Comparison of ENCODE assay signal across 1 cellular context in the genomic region with DNA sequence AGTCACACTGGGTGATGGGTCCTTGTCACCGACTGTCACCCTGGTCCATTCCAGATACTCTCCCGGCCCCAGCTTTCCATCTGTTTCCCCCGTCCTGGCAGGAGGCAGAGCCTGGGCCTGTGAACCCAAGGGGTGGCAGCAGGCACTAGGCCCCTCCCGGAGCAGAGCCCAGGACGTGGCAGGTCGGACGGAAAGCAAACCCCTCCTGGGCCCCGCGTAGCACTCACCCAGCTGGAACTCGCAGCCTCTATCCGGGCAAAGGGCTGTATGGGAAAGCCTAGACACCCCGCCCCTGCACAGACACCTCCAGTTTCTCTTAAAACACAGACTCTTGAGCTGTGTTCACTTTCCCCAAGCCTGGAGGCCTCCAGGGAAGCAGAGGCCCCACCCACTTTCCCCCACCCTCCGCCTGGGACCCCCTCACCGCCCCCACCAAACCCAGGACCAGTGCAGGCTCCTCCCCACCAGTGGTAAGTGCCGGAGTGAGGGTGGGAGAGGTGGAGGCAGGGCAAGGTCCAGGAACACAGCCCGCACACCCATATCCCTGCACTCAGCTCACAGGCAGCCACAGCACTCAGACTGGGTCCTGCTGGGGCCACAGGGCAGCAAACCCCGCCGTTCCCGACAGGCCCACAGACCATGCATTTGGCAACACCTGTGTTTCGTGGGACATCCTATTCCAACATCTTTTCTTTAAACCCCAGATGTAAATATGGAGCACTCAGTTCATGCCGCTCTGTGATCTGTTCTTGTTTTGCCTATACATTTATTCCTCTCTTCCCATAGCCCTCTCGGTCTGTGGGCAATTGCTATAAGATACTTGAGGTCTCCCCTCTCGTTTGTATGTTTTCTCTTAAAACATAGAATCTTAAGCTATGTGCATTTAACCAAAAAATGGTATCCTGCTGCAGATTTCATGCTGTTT.
A peak's percentile ranks its signal among the peaks of the same experiment; 100 is the strongest.
TF ChIP-seq lines count a peak whose summit lies in the region.

No MANE protein-coding gene starts in this region.

TF ChIP-seq in HepG2, 621 proteins besides CTCF, POLR2A, EP300 and RAD21 (continued from another document and continues in another):
- TF ChIP-seq ZNF263 (CRISPR knock-in tag; IDR thresholded peaks at IDR 0.05) (peak; percentile 62; the same call in 1 of the 2 replicates), ZNF143 (CRISPR knock-in tag; IDR thresholded peaks at IDR 0.05) (0 out of 2 replicates have a peak, but pooled peaks have one; percentile 32), MBNL3 (CRISPR knock-in tag; conservative IDR thresholded peaks at IDR 0.05) (no peak), ZBTB3 (CRISPR knock-in tag; IDR thresholded peaks at IDR 0.05; ENCODE audit: borderline replicate concordance, low read depth) (peak; percentile 71; the same call in 1 of the 2 replicates), ZBTB7A (CRISPR knock-in tag; IDR thresholded peaks at IDR 0.05) (0 out of 2 replicates have a peak, but pooled peaks have one; percentile 17), ZNF777 (CRISPR knock-in tag; IDR thresholded peaks at IDR 0.05) (0 out of 2 replicates have a peak, but pooled peaks have one; percentile 28), ZBTB20 (CRISPR knock-in tag; IDR thresholded peaks at IDR 0.05; ENCODE audit: borderline replicate concordance, low read depth) (peak; percentile 18; the same call in 1 of the 2 replicates), XRCC5 (optimal IDR thresholded peaks at IDR 0.05; ENCODE audit: low read length) (peak; percentile 46), SNRNP70 (IDR thresholded peaks at IDR 0.05; ENCODE audit: low read depth, low read length) (no peak), YEATS4 (CRISPR knock-in tag; IDR thresholded peaks at IDR 0.05; ENCODE audit: borderline replicate concordance) (0 out of 2 replicates have a peak, but pooled peaks have one; percentile 11), ZZZ3 (CRISPR knock-in tag; IDR thresholded peaks at IDR 0.05; ENCODE audit: borderline replicate concordance) (0 out of 2 replicates have a peak, but pooled peaks have one; percentile 33), NFKBIZ (CRISPR knock-in tag; IDR thresholded peaks at IDR 0.05) (no peak), NR2C2 (CRISPR knock-in tag; IDR thresholded peaks at IDR 0.05; ENCODE audit: borderline replicate concordance) (no peak), ZNF331 (CRISPR knock-in tag; IDR thresholded peaks at IDR 0.05) (no peak), PHF21A (CRISPR knock-in tag; IDR thresholded peaks at IDR 0.05) (peak; percentile 12; the same call in 1 of the 2 replicates), HNF4A (CRISPR knock-in tag; IDR thresholded peaks at IDR 0.05) (peak; percentile 64), ZMYM4 (CRISPR knock-in tag; IDR thresholded peaks at IDR 0.05) (0 out of 2 replicates have a peak, but pooled peaks have one; percentile 23), ZNF274 (CRISPR knock-in tag; IDR thresholded peaks at IDR 0.05) (peak; percentile 22; the same call in 1 of the 2 replicates), ZNF292 (CRISPR knock-in tag; IDR thresholded peaks at IDR 0.05; ENCODE audit: borderline replicate concordance, low read depth) (peak; percentile 70), MIER3 (CRISPR knock-in tag; IDR thresholded peaks at IDR 0.05; ENCODE audit: borderline replicate concordance) (no peak), NR2F6 (IDR thresholded peaks at IDR 0.05) (no peak), NR2F6 (CRISPR knock-in tag; IDR thresholded peaks at IDR 0.05) (0 out of 2 replicates have a peak, but pooled peaks have one; percentile 5), TAF1 (CRISPR knock-in tag; IDR thresholded peaks at IDR 0.05) (peak; percentile 49; the same call in 1 of the 2 replicates), MTA1 (CRISPR knock-in tag; IDR thresholded peaks at IDR 0.05; ENCODE audit: borderline replicate concordance) (peak; percentile 86), ZSCAN20 (CRISPR knock-in tag; IDR thresholded peaks at IDR 0.05; ENCODE audit: borderline replicate concordance) (0 out of 2 replicates have a peak, but pooled peaks have one; percentile 28), ZNF746 (CRISPR knock-in tag; IDR thresholded peaks at IDR 0.05) (peak; percentile 47; the same call in 1 of the 2 replicates), HNF4G (IDR thresholded peaks at IDR 0.05; ENCODE audit: borderline replicate concordance, low read depth, low read length) (peak; percentile 46), HNF4G (CRISPR knock-in tag; IDR thresholded peaks at IDR 0.05; ENCODE audit: borderline replicate concordance, low read depth) (no peak), YEATS2 (CRISPR knock-in tag; IDR thresholded peaks at IDR 0.05; ENCODE audit: borderline replicate concordance) (no peak), POLR2G (IDR thresholded peaks at IDR 0.05; ENCODE audit: low read depth, low read length) (peak; percentile 76), AGO1 (IDR thresholded peaks at IDR 0.05; ENCODE audit: low read depth, low read length, poor library complexity, severe bottlenecking) (no peak), SALL1 (CRISPR knock-in tag; IDR thresholded peaks at IDR 0.05) (peak; percentile 17; the same call in 1 of the 2 replicates), TSC22D2 (CRISPR knock-in tag; IDR thresholded peaks at IDR 0.05; ENCODE audit: borderline replicate concordance) (0 out of 2 replicates have a peak, but pooled peaks have one; percentile 7), POLR2AphosphoS5 (IDR thresholded peaks at IDR 0.05; ENCODE audit: low read depth, low read length) (peak; percentile 66), MIER2 (CRISPR knock-in tag; IDR thresholded peaks at IDR 0.05) (no peak), ZNF546 (CRISPR knock-in tag; conservative IDR thresholded peaks at IDR 0.05) (0 out of 2 replicates have a peak, but pooled peaks have one; percentile 33), ZNF446 (CRISPR knock-in tag; IDR thresholded peaks at IDR 0.05) (0 out of 2 replicates have a peak, but pooled peaks have one; percentile 12), NFKB2 (CRISPR knock-in tag; IDR thresholded peaks at IDR 0.05; ENCODE audit: borderline replicate concordance) (peak; percentile 50; the same call in 1 of the 2 replicates), TGIF2 (CRISPR knock-in tag; IDR thresholded peaks at IDR 0.05) (0 out of 2 replicates have a peak, but pooled peaks have one; percentile 5), ASH2L (IDR thresholded peaks at IDR 0.05; ENCODE audit: insufficient read length, low read depth, low read length) (peak; percentile 61)
- TF ChIP-seq, protein P1, sequence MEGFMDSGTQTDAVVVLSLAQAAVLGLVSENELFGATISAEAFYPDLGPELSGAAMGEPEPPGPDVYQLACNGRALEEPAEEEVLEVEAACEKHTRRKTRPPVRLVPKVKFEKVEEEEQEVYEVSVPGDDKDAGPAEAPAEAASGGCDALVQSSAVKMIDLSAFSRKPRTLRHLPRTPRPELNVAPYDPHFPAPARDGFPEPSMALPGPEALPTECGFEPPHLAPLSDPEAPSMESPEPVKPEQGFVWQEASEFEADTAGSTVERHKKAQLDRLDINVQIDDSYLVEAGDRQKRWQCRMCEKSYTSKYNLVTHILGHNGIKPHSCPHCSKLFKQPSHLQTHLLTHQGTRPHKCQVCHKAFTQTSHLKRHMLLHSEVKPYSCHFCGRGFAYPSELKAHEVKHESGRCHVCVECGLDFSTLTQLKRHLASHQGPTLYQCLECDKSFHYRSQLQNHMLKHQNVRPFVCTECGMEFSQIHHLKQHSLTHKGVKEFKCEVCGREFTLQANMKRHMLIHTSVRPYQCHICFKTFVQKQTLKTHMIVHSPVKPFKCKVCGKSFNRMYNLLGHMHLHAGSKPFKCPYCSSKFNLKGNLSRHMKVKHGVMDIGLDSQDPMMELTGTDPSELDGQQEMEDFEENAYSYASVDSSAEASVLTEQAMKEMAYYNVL (CRISPR knock-in tag; IDR thresholded peaks at IDR 0.05; ENCODE audit: borderline replicate concordance), result 0 out of 2 replicates have a peak, but pooled peaks have one; percentile 26
- TF ChIP-seq, protein P2, sequence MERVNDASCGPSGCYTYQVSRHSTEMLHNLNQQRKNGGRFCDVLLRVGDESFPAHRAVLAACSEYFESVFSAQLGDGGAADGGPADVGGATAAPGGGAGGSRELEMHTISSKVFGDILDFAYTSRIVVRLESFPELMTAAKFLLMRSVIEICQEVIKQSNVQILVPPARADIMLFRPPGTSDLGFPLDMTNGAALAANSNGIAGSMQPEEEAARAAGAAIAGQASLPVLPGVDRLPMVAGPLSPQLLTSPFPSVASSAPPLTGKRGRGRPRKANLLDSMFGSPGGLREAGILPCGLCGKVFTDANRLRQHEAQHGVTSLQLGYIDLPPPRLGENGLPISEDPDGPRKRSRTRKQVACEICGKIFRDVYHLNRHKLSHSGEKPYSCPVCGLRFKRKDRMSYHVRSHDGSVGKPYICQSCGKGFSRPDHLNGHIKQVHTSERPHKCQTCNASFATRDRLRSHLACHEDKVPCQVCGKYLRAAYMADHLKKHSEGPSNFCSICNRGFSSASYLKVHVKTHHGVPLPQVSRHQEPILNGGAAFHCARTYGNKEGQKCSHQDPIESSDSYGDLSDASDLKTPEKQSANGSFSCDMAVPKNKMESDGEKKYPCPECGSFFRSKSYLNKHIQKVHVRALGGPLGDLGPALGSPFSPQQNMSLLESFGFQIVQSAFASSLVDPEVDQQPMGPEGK (CRISPR knock-in tag; IDR thresholded peaks at IDR 0.05), result peak; percentile 86
- TF ChIP-seq, protein P3, sequence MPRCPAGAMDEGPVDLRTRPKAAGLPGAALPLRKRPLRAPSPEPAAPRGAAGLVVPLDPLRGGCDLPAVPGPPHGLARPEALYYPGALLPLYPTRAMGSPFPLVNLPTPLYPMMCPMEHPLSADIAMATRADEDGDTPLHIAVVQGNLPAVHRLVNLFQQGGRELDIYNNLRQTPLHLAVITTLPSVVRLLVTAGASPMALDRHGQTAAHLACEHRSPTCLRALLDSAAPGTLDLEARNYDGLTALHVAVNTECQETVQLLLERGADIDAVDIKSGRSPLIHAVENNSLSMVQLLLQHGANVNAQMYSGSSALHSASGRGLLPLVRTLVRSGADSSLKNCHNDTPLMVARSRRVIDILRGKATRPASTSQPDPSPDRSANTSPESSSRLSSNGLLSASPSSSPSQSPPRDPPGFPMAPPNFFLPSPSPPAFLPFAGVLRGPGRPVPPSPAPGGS (CRISPR knock-in tag; IDR thresholded peaks at IDR 0.05), result peak; percentile 55; the same call in 1 of the 2 replicates
- TF ChIP-seq, protein P4, sequence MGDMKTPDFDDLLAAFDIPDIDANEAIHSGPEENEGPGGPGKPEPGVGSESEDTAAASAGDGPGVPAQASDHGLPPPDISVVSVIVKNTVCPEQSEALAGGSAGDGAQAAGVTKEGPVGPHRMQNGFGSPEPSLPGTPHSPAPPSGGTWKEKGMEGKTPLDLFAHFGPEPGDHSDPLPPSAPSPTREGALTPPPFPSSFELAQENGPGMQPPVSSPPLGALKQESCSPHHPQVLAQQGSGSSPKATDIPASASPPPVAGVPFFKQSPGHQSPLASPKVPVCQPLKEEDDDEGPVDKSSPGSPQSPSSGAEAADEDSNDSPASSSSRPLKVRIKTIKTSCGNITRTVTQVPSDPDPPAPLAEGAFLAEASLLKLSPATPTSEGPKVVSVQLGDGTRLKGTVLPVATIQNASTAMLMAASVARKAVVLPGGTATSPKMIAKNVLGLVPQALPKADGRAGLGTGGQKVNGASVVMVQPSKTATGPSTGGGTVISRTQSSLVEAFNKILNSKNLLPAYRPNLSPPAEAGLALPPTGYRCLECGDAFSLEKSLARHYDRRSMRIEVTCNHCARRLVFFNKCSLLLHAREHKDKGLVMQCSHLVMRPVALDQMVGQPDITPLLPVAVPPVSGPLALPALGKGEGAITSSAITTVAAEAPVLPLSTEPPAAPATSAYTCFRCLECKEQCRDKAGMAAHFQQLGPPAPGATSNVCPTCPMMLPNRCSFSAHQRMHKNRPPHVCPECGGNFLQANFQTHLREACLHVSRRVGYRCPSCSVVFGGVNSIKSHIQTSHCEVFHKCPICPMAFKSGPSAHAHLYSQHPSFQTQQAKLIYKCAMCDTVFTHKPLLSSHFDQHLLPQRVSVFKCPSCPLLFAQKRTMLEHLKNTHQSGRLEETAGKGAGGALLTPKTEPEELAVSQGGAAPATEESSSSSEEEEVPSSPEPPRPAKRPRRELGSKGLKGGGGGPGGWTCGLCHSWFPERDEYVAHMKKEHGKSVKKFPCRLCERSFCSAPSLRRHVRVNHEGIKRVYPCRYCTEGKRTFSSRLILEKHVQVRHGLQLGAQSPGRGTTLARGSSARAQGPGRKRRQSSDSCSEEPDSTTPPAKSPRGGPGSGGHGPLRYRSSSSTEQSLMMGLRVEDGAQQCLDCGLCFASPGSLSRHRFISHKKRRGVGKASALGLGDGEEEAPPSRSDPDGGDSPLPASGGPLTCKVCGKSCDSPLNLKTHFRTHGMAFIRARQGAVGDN (CRISPR knock-in tag; IDR thresholded peaks at IDR 0.05), result peak; percentile 76
- TF ChIP-seq, protein P5, sequence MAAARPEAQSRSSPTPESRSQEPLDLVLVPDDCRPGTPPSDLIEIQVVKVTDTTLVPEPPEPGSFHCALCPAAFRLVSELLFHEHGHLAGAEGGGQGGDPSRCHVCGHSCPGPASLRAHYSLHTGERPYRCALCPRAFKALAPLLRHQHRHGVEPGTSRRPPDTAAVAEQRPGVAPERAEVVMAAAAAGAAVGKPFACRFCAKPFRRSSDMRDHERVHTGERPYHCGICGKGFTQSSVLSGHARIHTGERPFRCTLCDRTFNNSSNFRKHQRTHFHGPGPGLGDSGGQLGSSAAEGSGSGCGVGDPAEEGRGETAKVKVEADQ (CRISPR knock-in tag; IDR thresholded peaks at IDR 0.05; ENCODE audit: borderline replicate concordance), result peak; percentile 63; the same call in 1 of the 2 replicates
- TF ChIP-seq, protein P6, sequence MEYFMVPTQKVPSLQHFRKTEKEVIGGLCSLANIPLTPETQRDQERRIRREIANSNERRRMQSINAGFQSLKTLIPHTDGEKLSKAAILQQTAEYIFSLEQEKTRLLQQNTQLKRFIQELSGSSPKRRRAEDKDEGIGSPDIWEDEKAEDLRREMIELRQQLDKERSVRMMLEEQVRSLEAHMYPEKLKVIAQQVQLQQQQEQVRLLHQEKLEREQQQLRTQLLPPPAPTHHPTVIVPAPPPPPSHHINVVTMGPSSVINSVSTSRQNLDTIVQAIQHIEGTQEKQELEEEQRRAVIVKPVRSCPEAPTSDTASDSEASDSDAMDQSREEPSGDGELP (IDR thresholded peaks at IDR 0.05; ENCODE audit: borderline replicate concordance, low read depth), result peak; percentile 73; the same call in 1 of the 2 replicates
- TF ChIP-seq, protein P7, sequence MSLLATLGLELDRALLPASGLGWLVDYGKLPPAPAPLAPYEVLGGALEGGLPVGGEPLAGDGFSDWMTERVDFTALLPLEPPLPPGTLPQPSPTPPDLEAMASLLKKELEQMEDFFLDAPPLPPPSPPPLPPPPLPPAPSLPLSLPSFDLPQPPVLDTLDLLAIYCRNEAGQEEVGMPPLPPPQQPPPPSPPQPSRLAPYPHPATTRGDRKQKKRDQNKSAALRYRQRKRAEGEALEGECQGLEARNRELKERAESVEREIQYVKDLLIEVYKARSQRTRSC (CRISPR knock-in tag; IDR thresholded peaks at IDR 0.05; ENCODE audit: low read depth), result peak; percentile 55; the same call in 1 of the 2 replicates
